ENCODE assay signal across 8 cellular contexts in the genomic region with DNA sequence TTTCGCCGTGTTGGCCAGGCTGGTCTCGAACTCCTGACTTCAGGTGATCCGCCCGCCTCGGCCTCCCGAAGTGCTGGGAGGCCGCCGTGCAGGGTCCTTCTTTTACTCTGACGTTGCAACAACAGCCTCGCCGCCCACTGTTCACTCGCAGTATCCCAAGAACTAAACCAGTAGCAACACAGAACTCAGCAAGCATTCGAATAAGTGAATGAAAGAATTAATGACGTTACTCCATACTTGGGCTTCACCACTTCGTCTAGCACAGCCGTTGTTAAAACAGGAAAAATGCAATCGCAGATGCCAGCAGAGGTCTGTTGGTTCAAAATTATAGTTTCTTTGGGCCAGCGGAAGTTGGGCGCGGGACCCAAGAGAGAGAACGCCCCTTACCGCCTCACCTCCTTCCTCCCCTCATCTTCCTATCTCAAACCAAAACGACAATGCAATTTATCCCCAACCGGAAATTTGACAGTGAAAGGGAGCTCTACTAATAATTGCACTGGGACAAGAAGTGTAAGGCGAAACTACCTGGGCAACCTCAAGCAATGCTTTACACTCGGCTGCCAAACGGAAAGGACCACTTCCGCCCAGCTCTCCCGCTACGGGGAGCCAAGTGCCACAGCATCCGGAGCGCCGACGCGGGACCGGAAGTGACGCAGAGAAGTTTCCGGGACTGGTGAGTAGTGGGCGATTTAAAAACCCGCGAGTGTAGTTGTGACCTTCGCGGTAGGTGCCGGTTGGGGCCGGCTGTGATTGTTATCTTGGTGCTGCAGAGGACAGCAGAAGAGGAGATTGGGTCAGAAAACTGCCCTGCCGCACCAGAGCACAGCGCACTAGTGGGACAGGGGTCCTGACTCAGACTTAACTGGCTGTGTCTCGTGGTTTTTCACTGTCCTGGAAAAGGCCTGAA. TPM values are rescaled to one million over a fixed set of nuclear protein-coding genes. Genes with fewer than 3 reads are reported as not detected.
DNase-seq lines count a peak whose midpoint lies in the region; ATAC-seq and TF ChIP-seq lines count a peak whose summit lies in the region.

A gene with protein sequence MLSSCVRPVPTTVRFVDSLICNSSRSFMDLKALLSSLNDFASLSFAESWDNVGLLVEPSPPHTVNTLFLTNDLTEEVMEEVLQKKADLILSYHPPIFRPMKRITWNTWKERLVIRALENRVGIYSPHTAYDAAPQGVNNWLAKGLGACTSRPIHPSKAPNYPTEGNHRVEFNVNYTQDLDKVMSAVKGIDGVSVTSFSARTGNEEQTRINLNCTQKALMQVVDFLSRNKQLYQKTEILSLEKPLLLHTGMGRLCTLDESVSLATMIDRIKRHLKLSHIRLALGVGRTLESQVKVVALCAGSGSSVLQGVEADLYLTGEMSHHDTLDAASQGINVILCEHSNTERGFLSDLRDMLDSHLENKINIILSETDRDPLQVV (plus strand): TSS at position 653 of the 907 bp plus-strand sequence. CDS start 2,573 bp downstream, outside the sequence.
A gene (minus strand): TSS at position 359 of the 907 bp plus-strand sequence. CDS start 1,462 bp downstream, outside the sequence.

- H3K27ac Mint-ChIP-seq in T-cell (peak within 1 kb of the TSS; percentile 95 to 99), type B pancreatic cell (peak within 1 kb of the TSS; percentile 100)

- H3K4me3 Mint-ChIP-seq in T-cell: peak within 1 kb of the TSS; percentile 94 to 97 (median 96)
- H3K4me3 Mint-ChIP-seq in type B pancreatic cell: peak within 1 kb of the TSS; percentile 98

- 0% methylated on average over 49 of the region's 49 CpGs for WGBS in adipose tissue, 3 donors

- DNase-seq in NCI-H1436 treated with DMSO at 0.1 percent for 48 hours (lab: John Stamatoyannopoulos, UW): peak; percentile 88
- peak; percentile 91 to 99 (median 96) for DNase-seq in T-cell
- DNase-seq in cardiac septum (ENCODE audit: low spot score): peak; percentile 97
- peak; percentile 96 for DNase-seq in pons (ENCODE audit: low spot score)
- DNase-seq in type B pancreatic cell (ENCODE audit: extremely low spot score, unreplicated experiment): peak; percentile 96

- H3K27me3 Mint-ChIP-seq in T-cell (no peaks in the 10 kb centered on the region), type B pancreatic cell (no peaks in the 10 kb centered on the region)

- peak within 1 kb of the TSS; percentile 93 for H3K27ac ChIP-seq in adipose tissue (ENCODE audit: low read depth, low read length)

- CTCF ChIA-PET in T-cell (lab: Charles Lee): interaction anchor here in 1 of 2 donors (0.7 to 2.1 kb wide), 8 partner anchors 12 to 344 kb away, joined by 3 to 18 read pairs (median 6); a partner anchor contains a TSS

- ATAC-seq in HG02840 (IDR thresholded peaks at IDR 0.05; ENCODE audit: low FRiP score, unreplicated experiment) (peak; percentile 88), T-cell (replicated peaks in 1 of 4) (peak; percentile 81 to 86 (median 82))

- peaks cover 15% of the 10 kb centered on the region for H3K36me3 Mint-ChIP-seq in T-cell
- peaks cover 14% of the 10 kb centered on the region for H3K36me3 Mint-ChIP-seq in type B pancreatic cell

- POLR2A ChIA-PET in T-cell (lab: Charles Lee): interaction anchor here (0.6 to 2.0 kb wide), 12 partner anchors 11 to 344 kb away, joined by 3 to 40 read pairs (median 4); a partner anchor contains a TSS

- intact Hi-C loops in cardiac septum (cut with DNase I): loop anchor here (1.0 to 2.0 kb wide), 2 partner anchors 24 to 78 kb away; a partner anchor contains a TSS

- no peak for TF ChIP-seq CTCF in GM12875 (IDR thresholded peaks at IDR 0.05; ENCODE audit: borderline replicate concordance, insufficient read depth, low read depth, low read length)
- no peak for TF ChIP-seq CTCF in type B pancreatic cell (conservative IDR thresholded peaks at IDR 0.05)

- H3K9me3 Mint-ChIP-seq in T-cell (no peaks in the 10 kb centered on the region), type B pancreatic cell (no peaks in the 10 kb centered on the region)

- H3K4me1 Mint-ChIP-seq in T-cell (peaks cover 46 to 62% (median 55%) of the 10 kb centered on the region in 3 donors), type B pancreatic cell (ENCODE audit: unreplicated experiment) (peaks cover 23% of the 10 kb centered on the region)

- peak within 1 kb of the TSS; percentile 58 for H3K4me3 ChIP-seq in GM12875 (ENCODE audit: low read depth, low read length)

RNA-seq across cellular contexts. Expression of the first gene that starts in this region (rescaled TPM):
- total RNA-seq in T-cell (10 to 100 TPM; 11.7 to 29.7 (median 25.0) TPM), cardiac septum (19.1 TPM), type B pancreatic cell (ENCODE audit: low replicate concordance) (27.4 and 36.3 TPM in 2 replicates)
- polyA plus RNA-seq in adipose tissue: 10 to 100 TPM; 12.1 to 25.9 (median 17.2) TPM

RNA-seq across cellular contexts. Expression of the second gene that starts in this region (rescaled TPM):
- total RNA-seq in T-cell: 10 to 100 TPM; 28.0 to 44.2 (median 30.6) TPM
- polyA plus RNA-seq in adipose tissue: 10 to 100 TPM in 2 of 3 donors, 1 to 10 TPM in 1; 7.0 to 25.3 (median 18.3) TPM
- total RNA-seq in cardiac septum: 19.4 TPM
- 37.2 and 47.2 TPM in 2 replicates for total RNA-seq in type B pancreatic cell (ENCODE audit: low replicate concordance)

Comparison
In these comparisons a context has a peak if more than half of its experiments do, and no peak if none do; other contexts are left out.
1. Peak in every context shown above with its lines: DNase-seq, ATAC-seq, H3K4me3 ChIP-seq and H3K27ac ChIP-seq.